8 cellular contexts compared by ENCODE assay signal in genomic region chr10:124693801-124694416, GRCh38. TPM values are rescaled to one million over a fixed set of nuclear protein-coding genes. Genes with fewer than 3 reads are reported as not detected.
DNase-seq lines count a peak whose midpoint lies in the region; ATAC-seq lines count a peak whose summit lies in the region.

No MANE protein-coding gene starts in this region.

- peaks cover 8% of the 10 kb centered on the region for H3K36me3 Mint-ChIP-seq in T-helper 17 cell (ENCODE audit: low read depth)

- H3K4me1 Mint-ChIP-seq in T-helper 17 cell: peaks cover 64% of the 10 kb centered on the region

- H3K4me3 Mint-ChIP-seq in T-helper 17 cell: peak overlapping the region; percentile 70

- DNase-seq in Ammon's horn (ENCODE audit: low spot score) (peak; percentile 73), T-helper 17 cell (no peak), left colon (no peak), T1000 (lab: John Stamatoyannopoulos, UW) (no peak), kidney glomerular epithelial cell (lab: John Stamatoyannopoulos, UW) (no peak), Kasumi-1 (lab: John Stamatoyannopoulos, UW) (no peak)

- intact Hi-C loops in left colon (cut with DNase I, micrococcal nuclease): no loop called here

- H3K27me3 Mint-ChIP-seq in T-helper 17 cell: no peaks in the 10 kb centered on the region

- H3K9me3 ChIP-seq in T-helper 17 cell (ENCODE audit: control insufficient read depth, low read length, poor library complexity, severe bottlenecking): no peaks in the 10 kb centered on the region

- H3K27ac Mint-ChIP-seq in T-helper 17 cell: peak overlapping the region; percentile 100

- ATAC-seq in GM21717 (IDR thresholded peaks at IDR 0.05; ENCODE audit: unreplicated experiment) (peak; percentile 40), T-helper 17 cell (no peak), left colon (peak; percentile 13), HG03571 (IDR thresholded peaks at IDR 0.05; ENCODE audit: unreplicated experiment) (no peak)

RNA-seq across cellular contexts. Expression of gene FAM53B, which starts 50.3 kb away (rescaled TPM):
- total RNA-seq in T-helper 17 cell (10 to 100 TPM; 68.5 to 69.2 TPM), left colon (10 to 100 TPM; 31.6 to 48.0 TPM)

Comparison
In these comparisons a context has a peak if more than half of its experiments do, and no peak if none do; other contexts are left out.
1. ATAC-seq: peak in GM21717 (single experiment) and left colon (single experiment); none in T-helper 17 cell (single experiment) and HG03571 (single experiment).